Comparison of ENCODE assay signal across 1 cellular context in the genomic region with DNA sequence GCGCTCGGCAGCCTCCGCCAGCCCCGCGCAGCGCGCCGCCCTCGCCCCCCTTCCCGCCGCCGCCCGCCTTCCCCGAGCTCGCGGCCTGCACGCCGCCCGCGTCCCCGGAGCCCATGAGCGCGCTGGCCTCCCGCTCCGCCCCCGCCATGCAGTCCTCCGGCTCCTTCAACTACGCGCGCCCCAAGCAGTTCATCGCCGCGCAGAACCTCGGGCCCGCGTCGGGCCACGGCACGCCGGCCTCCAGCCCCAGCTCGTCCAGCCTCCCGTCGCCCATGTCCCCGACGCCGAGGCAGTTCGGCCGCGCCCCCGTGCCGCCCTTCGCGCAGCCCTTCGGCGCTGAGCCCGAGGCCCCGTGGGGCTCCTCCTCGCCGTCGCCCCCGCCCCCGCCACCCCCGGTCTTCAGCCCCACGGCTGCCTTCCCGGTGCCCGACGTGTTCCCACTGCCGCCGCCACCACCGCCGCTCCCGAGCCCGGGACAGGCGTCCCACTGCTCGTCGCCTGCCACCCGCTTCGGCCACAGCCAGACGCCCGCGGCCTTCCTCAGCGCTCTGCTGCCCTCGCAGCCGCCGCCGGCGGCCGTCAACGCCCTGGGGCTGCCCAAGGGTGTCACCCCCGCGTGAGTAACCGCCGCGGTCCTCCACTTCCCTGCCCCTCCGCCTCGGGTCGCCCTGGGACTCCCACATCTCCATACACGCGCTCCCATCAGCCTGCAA.
TF ChIP-seq lines count a peak whose summit lies in the region.

No MANE protein-coding gene starts in this region.

TF ChIP-seq in GM12878, 131 proteins besides CTCF, POLR2A, EP300 and RAD21 (continued from another document and continues in another):
- TF ChIP-seq, protein P1, sequence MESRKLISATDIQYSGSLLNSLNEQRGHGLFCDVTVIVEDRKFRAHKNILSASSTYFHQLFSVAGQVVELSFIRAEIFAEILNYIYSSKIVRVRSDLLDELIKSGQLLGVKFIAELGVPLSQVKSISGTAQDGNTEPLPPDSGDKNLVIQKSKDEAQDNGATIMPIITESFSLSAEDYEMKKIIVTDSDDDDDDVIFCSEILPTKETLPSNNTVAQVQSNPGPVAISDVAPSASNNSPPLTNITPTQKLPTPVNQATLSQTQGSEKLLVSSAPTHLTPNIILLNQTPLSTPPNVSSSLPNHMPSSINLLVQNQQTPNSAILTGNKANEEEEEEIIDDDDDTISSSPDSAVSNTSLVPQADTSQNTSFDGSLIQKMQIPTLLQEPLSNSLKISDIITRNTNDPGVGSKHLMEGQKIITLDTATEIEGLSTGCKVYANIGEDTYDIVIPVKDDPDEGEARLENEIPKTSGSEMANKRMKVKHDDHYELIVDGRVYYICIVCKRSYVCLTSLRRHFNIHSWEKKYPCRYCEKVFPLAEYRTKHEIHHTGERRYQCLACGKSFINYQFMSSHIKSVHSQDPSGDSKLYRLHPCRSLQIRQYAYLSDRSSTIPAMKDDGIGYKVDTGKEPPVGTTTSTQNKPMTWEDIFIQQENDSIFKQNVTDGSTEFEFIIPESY (IDR thresholded peaks at IDR 0.05), result 0 out of 2 replicates have a peak, but pooled peaks have one; percentile 12
- TF ChIP-seq SP1 (IDR thresholded peaks at IDR 0.05; ENCODE audit: low read depth, low read length) (no peak), STAT1 (conservative IDR thresholded peaks at IDR 0.05) (no peak), NBN (IDR thresholded peaks at IDR 0.05) (no peak), KLF5 (IDR thresholded peaks at IDR 0.05; ENCODE audit: partially characterized antibody) (no peak), WRNIP1 (IDR thresholded peaks at IDR 0.05; ENCODE audit: borderline replicate concordance, low read depth, low read length) (no peak), SUPT20H (IDR thresholded peaks at IDR 0.05; ENCODE audit: borderline replicate concordance, control insufficient read depth, low read depth, low read length) (no peak), POLR2AphosphoS2 (IDR thresholded peaks at IDR 0.05; ENCODE audit: low read depth, low read length) (no peak), GATAD2B (conservative IDR thresholded peaks at IDR 0.05; ENCODE audit: low read depth) (0 out of 2 replicates have a peak, but pooled peaks have one; percentile 68), FOS (IDR thresholded peaks at IDR 0.05; ENCODE audit: borderline replicate concordance, extremely low read depth, insufficient read length) (no peak), NFXL1 (IDR thresholded peaks at IDR 0.05; ENCODE audit: borderline replicate concordance) (no peak), STAT3 (IDR thresholded peaks at IDR 0.05; ENCODE audit: low read depth, low read length) (no peak), EZH2 (IDR thresholded peaks at IDR 0.05; ENCODE audit: borderline replicate concordance, control insufficient read depth, low read depth, low read length) (no peak), LARP7 (IDR thresholded peaks at IDR 0.05) (0 out of 2 replicates have a peak, but pooled peaks have one; percentile 16), SUZ12 (IDR thresholded peaks at IDR 0.05; ENCODE audit: unreplicated experiment) (peak; percentile 59), TCF7 (IDR thresholded peaks at IDR 0.05; ENCODE audit: borderline replicate concordance) (no peak), NFIC (IDR thresholded peaks at IDR 0.05; ENCODE audit: low read depth, low read length) (no peak), BACH1 (IDR thresholded peaks at IDR 0.05; ENCODE audit: borderline replicate concordance) (no peak; the same call in 1 of the 2 replicates), POU2F2 (IDR thresholded peaks at IDR 0.05; ENCODE audit: borderline replicate concordance, low read depth, low read length) (no peak), NRF1 (conservative IDR thresholded peaks at IDR 0.05; ENCODE audit: low read depth, low read length) (no peak), DPF2 (IDR thresholded peaks at IDR 0.05) (0 out of 2 replicates have a peak, but pooled peaks have one; percentile 46), BMI1 (IDR thresholded peaks at IDR 0.05; ENCODE audit: borderline replicate concordance) (no peak), EGR1 (IDR thresholded peaks at IDR 0.05; ENCODE audit: borderline replicate concordance in 1 of 2, low read depth in 2 of 2, low read length in 2 of 2) (peak in 1 of 2 experiments; percentile 61; a peak in 1 of 3 replicates), SREBF1 (IDR thresholded peaks at IDR 0.05; ENCODE audit: low read length) (no peak), SPI1 (IDR thresholded peaks at IDR 0.05; ENCODE audit: borderline replicate concordance, insufficient read depth, low read depth, low read length) (no peak), NFYA (IDR thresholded peaks at IDR 0.05; ENCODE audit: borderline replicate concordance, low read depth, low read length) (no peak), FOXM1 (IDR thresholded peaks at IDR 0.05; ENCODE audit: low read depth, low read length) (no peak)
- TF ChIP-seq, protein P2, sequence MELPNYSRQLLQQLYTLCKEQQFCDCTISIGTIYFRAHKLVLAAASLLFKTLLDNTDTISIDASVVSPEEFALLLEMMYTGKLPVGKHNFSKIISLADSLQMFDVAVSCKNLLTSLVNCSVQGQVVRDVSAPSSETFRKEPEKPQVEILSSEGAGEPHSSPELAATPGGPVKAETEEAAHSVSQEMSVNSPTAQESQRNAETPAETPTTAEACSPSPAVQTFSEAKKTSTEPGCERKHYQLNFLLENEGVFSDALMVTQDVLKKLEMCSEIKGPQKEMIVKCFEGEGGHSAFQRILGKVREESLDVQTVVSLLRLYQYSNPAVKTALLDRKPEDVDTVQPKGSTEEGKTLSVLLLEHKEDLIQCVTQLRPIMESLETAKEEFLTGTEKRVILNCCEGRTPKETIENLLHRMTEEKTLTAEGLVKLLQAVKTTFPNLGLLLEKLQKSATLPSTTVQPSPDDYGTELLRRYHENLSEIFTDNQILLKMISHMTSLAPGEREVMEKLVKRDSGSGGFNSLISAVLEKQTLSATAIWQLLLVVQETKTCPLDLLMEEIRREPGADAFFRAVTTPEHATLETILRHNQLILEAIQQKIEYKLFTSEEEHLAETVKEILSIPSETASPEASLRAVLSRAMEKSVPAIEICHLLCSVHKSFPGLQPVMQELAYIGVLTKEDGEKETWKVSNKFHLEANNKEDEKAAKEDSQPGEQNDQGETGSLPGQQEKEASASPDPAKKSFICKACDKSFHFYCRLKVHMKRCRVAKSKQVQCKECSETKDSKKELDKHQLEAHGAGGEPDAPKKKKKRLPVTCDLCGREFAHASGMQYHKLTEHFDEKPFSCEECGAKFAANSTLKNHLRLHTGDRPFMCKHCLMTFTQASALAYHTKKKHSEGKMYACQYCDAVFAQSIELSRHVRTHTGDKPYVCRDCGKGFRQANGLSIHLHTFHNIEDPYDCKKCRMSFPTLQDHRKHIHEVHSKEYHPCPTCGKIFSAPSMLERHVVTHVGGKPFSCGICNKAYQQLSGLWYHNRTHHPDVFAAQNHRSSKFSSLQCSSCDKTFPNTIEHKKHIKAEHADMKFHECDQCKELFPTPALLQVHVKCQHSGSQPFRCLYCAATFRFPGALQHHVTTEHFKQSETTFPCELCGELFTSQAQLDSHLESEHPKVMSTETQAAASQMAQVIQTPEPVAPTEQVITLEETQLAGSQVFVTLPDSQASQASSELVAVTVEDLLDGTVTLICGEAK (IDR thresholded peaks at IDR 0.05; ENCODE audit: borderline replicate concordance), result no peak
- TF ChIP-seq, protein P3, sequence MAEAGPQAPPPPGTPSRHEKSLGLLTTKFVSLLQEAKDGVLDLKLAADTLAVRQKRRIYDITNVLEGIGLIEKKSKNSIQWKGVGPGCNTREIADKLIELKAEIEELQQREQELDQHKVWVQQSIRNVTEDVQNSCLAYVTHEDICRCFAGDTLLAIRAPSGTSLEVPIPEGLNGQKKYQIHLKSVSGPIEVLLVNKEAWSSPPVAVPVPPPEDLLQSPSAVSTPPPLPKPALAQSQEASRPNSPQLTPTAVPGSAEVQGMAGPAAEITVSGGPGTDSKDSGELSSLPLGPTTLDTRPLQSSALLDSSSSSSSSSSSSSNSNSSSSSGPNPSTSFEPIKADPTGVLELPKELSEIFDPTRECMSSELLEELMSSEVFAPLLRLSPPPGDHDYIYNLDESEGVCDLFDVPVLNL (IDR thresholded peaks at IDR 0.05; ENCODE audit: low read depth, low read length), result no peak
- TF ChIP-seq, protein P4, sequence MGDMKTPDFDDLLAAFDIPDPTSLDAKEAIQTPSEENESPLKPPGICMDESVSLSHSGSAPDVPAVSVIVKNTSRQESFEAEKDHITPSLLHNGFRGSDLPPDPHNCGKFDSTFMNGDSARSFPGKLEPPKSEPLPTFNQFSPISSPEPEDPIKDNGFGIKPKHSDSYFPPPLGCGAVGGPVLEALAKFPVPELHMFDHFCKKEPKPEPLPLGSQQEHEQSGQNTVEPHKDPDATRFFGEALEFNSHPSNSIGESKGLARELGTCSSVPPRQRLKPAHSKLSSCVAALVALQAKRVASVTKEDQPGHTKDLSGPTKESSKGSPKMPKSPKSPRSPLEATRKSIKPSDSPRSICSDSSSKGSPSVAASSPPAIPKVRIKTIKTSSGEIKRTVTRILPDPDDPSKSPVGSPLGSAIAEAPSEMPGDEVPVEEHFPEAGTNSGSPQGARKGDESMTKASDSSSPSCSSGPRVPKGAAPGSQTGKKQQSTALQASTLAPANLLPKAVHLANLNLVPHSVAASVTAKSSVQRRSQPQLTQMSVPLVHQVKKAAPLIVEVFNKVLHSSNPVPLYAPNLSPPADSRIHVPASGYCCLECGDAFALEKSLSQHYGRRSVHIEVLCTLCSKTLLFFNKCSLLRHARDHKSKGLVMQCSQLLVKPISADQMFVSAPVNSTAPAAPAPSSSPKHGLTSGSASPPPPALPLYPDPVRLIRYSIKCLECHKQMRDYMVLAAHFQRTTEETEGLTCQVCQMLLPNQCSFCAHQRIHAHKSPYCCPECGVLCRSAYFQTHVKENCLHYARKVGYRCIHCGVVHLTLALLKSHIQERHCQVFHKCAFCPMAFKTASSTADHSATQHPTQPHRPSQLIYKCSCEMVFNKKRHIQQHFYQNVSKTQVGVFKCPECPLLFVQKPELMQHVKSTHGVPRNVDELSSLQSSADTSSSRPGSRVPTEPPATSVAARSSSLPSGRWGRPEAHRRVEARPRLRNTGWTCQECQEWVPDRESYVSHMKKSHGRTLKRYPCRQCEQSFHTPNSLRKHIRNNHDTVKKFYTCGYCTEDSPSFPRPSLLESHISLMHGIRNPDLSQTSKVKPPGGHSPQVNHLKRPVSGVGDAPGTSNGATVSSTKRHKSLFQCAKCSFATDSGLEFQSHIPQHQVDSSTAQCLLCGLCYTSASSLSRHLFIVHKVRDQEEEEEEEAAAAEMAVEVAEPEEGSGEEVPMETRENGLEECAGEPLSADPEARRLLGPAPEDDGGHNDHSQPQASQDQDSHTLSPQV (IDR thresholded peaks at IDR 0.05), result no peak
- TF ChIP-seq, protein P5, sequence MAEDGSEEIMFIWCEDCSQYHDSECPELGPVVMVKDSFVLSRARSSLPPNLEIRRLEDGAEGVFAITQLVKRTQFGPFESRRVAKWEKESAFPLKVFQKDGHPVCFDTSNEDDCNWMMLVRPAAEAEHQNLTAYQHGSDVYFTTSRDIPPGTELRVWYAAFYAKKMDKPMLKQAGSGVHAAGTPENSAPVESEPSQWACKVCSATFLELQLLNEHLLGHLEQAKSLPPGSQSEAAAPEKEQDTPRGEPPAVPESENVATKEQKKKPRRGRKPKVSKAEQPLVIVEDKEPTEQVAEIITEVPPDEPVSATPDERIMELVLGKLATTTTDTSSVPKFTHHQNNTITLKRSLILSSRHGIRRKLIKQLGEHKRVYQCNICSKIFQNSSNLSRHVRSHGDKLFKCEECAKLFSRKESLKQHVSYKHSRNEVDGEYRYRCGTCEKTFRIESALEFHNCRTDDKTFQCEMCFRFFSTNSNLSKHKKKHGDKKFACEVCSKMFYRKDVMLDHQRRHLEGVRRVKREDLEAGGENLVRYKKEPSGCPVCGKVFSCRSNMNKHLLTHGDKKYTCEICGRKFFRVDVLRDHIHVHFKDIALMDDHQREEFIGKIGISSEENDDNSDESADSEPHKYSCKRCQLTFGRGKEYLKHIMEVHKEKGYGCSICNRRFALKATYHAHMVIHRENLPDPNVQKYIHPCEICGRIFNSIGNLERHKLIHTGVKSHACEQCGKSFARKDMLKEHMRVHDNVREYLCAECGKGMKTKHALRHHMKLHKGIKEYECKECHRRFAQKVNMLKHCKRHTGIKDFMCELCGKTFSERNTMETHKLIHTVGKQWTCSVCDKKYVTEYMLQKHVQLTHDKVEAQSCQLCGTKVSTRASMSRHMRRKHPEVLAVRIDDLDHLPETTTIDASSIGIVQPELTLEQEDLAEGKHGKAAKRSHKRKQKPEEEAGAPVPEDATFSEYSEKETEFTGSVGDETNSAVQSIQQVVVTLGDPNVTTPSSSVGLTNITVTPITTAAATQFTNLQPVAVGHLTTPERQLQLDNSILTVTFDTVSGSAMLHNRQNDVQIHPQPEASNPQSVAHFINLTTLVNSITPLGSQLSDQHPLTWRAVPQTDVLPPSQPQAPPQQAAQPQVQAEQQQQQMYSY (CRISPR knock-in tag; IDR thresholded peaks at IDR 0.05), result no peak
- TF ChIP-seq, protein P6, sequence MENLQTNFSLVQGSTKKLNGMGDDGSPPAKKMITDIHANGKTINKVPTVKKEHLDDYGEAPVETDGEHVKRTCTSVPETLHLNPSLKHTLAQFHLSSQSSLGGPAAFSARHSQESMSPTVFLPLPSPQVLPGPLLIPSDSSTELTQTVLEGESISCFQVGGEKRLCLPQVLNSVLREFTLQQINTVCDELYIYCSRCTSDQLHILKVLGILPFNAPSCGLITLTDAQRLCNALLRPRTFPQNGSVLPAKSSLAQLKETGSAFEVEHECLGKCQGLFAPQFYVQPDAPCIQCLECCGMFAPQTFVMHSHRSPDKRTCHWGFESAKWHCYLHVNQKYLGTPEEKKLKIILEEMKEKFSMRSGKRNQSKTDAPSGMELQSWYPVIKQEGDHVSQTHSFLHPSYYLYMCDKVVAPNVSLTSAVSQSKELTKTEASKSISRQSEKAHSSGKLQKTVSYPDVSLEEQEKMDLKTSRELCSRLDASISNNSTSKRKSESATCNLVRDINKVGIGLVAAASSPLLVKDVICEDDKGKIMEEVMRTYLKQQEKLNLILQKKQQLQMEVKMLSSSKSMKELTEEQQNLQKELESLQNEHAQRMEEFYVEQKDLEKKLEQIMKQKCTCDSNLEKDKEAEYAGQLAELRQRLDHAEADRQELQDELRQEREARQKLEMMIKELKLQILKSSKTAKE (IDR thresholded peaks at IDR 0.05; ENCODE audit: low read depth, poor library complexity, severe bottlenecking), result no peak
- TF ChIP-seq, protein P7, sequence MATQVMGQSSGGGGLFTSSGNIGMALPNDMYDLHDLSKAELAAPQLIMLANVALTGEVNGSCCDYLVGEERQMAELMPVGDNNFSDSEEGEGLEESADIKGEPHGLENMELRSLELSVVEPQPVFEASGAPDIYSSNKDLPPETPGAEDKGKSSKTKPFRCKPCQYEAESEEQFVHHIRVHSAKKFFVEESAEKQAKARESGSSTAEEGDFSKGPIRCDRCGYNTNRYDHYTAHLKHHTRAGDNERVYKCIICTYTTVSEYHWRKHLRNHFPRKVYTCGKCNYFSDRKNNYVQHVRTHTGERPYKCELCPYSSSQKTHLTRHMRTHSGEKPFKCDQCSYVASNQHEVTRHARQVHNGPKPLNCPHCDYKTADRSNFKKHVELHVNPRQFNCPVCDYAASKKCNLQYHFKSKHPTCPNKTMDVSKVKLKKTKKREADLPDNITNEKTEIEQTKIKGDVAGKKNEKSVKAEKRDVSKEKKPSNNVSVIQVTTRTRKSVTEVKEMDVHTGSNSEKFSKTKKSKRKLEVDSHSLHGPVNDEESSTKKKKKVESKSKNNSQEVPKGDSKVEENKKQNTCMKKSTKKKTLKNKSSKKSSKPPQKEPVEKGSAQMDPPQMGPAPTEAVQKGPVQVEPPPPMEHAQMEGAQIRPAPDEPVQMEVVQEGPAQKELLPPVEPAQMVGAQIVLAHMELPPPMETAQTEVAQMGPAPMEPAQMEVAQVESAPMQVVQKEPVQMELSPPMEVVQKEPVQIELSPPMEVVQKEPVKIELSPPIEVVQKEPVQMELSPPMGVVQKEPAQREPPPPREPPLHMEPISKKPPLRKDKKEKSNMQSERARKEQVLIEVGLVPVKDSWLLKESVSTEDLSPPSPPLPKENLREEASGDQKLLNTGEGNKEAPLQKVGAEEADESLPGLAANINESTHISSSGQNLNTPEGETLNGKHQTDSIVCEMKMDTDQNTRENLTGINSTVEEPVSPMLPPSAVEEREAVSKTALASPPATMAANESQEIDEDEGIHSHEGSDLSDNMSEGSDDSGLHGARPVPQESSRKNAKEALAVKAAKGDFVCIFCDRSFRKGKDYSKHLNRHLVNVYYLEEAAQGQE (IDR thresholded peaks at IDR 0.05; ENCODE audit: low read depth, low read length), result no peak
